8 cellular contexts compared by ENCODE assay signal in genomic region chr2:70123829-70124117, GRCh38. TPM values are rescaled to one million over a fixed set of nuclear protein-coding genes. Genes with fewer than 3 reads are reported as not detected.
DNase-seq lines count a peak whose midpoint lies in the region; ATAC-seq and TF ChIP-seq lines count a peak whose summit lies in the region.

No MANE protein-coding gene starts in this region.

- H3K36me3 Mint-ChIP-seq in T-helper 17 cell (ENCODE audit: low read depth): no peaks in the 10 kb centered on the region

- DNase-seq in GM12865 (ENCODE audit: low read depth) (no peak), T-helper 17 cell (no peak), fibroblast of the aortic adventitia (ENCODE audit: low read depth) (no peak), skeletal muscle cell (ENCODE audit: low read depth) (no peak), NCI-H524 treated with DMSO at 0.1 percent for 48 hours (lab: John Stamatoyannopoulos, UW) (no peak), SW480 (ENCODE audit: low spot score) (no peak), DMS153 treated with DMSO at 0.1 percent for 48 hours (lab: John Stamatoyannopoulos, UW; ENCODE audit: unreplicated experiment) (no peak)
- DNase-seq in central memory CD4-positive, alpha-beta T cell: no peak

- H3K4me1 Mint-ChIP-seq in T-helper 17 cell: peaks cover 49% of the 10 kb centered on the region

- no peak for TF ChIP-seq CTCF in GM12865 (IDR thresholded peaks at IDR 0.05; ENCODE audit: insufficient read depth, low read depth, low read length, missing control alignments)
- TF ChIP-seq CTCF in fibroblast of the aortic adventitia (IDR thresholded peaks at IDR 0.05; ENCODE audit: insufficient read depth, low read length): no peak

- H3K4me3 Mint-ChIP-seq in T-helper 17 cell: peak overlapping the region; percentile 96

- no peak for ATAC-seq in T-helper 17 cell

- H3K27me3 Mint-ChIP-seq in T-helper 17 cell: no peaks in the 10 kb centered on the region

- H3K4me3 ChIP-seq in GM12865 (ENCODE audit: low read depth, low read length) (peak overlapping the region; percentile 74), fibroblast of the aortic adventitia (ENCODE audit: low read depth, low read length) (peak overlapping the region; percentile 5), skeletal muscle cell (ENCODE audit: low read depth, low read length) (peak overlapping the region; percentile 53)

- H3K27ac Mint-ChIP-seq in T-helper 17 cell: peak overlapping the region; percentile 100

- no peaks in the 10 kb centered on the region for H3K9me3 ChIP-seq in T-helper 17 cell (ENCODE audit: control insufficient read depth, low read length, poor library complexity, severe bottlenecking)

RNA-seq across cellular contexts. Expression of gene PCBP1, which starts 36.5 kb away (rescaled TPM):
- total RNA-seq in T-helper 17 cell (100 to 1,000 TPM; 334 to 345 TPM), fibroblast of the aortic adventitia (ENCODE audit: low replicate concordance) (13.0 and 68.5 TPM in 2 replicates)

Comparison
In these comparisons a context has a peak if more than half of its experiments do, and no peak if none do; other contexts are left out.
1. H3K4me3 ChIP-seq: peak in every context shown above with its lines; median percentile 74 in GM12865; 53 in skeletal muscle cell; 5 in fibroblast of the aortic adventitia.